In genomic region chr3:171461087-171461917, GRCh38 we compare ENCODE assay signal across 8 cellular contexts. TPM values are rescaled to one million over a fixed set of nuclear protein-coding genes. Genes with fewer than 3 reads are reported as not detected.
DNase-seq lines count a peak whose midpoint lies in the region; ATAC-seq and TF ChIP-seq lines count a peak whose summit lies in the region.

No MANE protein-coding gene starts in this region.

- H3K36me3 ChIP-seq in BE2C (no peaks in the 10 kb centered on the region), ascending aorta (no peaks in the 10 kb centered on the region)

- H3K4me1 ChIP-seq in BE2C (peaks cover 5% of the 10 kb centered on the region), ascending aorta (peaks cover 0 to 4% of the 10 kb centered on the region in 2 donors)

- no peaks in the 10 kb centered on the region for H3K27me3 ChIP-seq in BE2C
- H3K27me3 ChIP-seq in ascending aorta, result no peaks in the 10 kb centered on the region

- peak overlapping the region; percentile 89 for H3K4me3 ChIP-seq in BE2C (ENCODE audit: low read depth, low read length)
- peak overlapping the region; percentile 73 to 93 for H3K4me3 ChIP-seq in ascending aorta
- peak overlapping the region; percentile 82 for H3K4me3 ChIP-seq in iPS-11a (ENCODE audit: low read depth, low read length)
- peak overlapping the region; percentile 49 to 77 (median 65) for H3K4me3 ChIP-seq in skin epidermis

- peak; percentile 13 for ATAC-seq in GM19025 (IDR thresholded peaks at IDR 0.05; ENCODE audit: low read depth, unreplicated experiment)
- peak; percentile 13 for ATAC-seq in HG03108 (IDR thresholded peaks at IDR 0.05; ENCODE audit: unreplicated experiment)

- intact Hi-C loops in ascending aorta (cut with DNase I), result loop anchor here (5.0 to 10.0 kb wide), 2 partner anchors 177 to 274 kb away; no protein-coding TSS in a partner anchor

- H3K9me3 ChIP-seq in BE2C (no peaks in the 10 kb centered on the region), ascending aorta (no peaks in the 10 kb centered on the region)

- no peak for DNase-seq in BE2C
- peak; percentile 18 for DNase-seq in NOMO-1 treated with DMSO at 0.1 percent for 48 hours (lab: John Stamatoyannopoulos, UW; ENCODE audit: unreplicated experiment)
- DNase-seq in ascending aorta (ENCODE audit: low spot score in 2 of 2), result no peak
- no peak for DNase-seq in GM03348 (ENCODE audit: low spot score)

- no peak for TF ChIP-seq CTCF in BE2C (IDR thresholded peaks at IDR 0.05; ENCODE audit: low read depth, low read length)
- no peak for TF ChIP-seq CTCF in ascending aorta (IDR thresholded peaks at IDR 0.05)

- H3K27ac ChIP-seq in ascending aorta (peak overlapping the region; percentile 32 to 37), skin epidermis (peak overlapping the region in 15 of 21 experiments; percentile 11 to 84 (median 64))

RNA-seq across cellular contexts. Expression of gene TNIK, which starts 1.1 kb away (rescaled TPM):
- 25.4 TPM for polyA plus RNA-seq in BE2C (2012; ENCODE audit: insufficient read depth, insufficient read length, low read depth)
- total RNA-seq in ascending aorta, result 0.75 TPM
